ENCODE assay signal across 6 cellular contexts in the genomic region with DNA sequence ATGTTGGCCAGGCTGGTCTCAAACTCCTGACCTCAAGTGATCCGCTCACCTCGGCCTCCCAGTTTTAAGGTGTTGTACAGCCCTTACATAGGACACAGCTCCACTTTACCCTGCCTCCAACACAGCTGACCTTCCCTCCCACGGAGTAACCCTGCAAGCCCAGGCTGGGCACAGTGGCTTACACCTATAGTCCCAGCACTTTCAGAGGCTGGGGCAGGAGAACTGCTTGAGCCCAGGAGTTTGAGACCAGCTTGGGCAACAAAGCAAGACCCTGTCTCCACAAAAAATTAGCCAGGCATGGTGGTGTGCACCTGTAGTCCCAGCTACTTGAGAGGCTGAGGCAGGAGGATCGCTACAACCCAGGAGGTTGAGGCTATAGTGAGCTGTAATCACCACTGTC. TPM values are rescaled to one million over a fixed set of nuclear protein-coding genes. Genes with fewer than 3 reads are reported as not detected.
DNase-seq lines count a peak whose midpoint lies in the region; ATAC-seq and TF ChIP-seq lines count a peak whose summit lies in the region.
"Not testable (repeated sequence)": the region's sequence is repeated elsewhere in the genome, so short reads cannot be mapped to it uniquely, and the experiment has no call there.

No MANE protein-coding gene starts in this region.

- not testable (repeated sequence) for TF ChIP-seq CTCF in transverse colon (IDR thresholded peaks at IDR 0.05)

- H3K27me3 Mint-ChIP-seq in CD8-positive, alpha-beta memory T cell; activated CD4-positive, alpha-beta memory T cell treated with anti-CD3 and anti-CD28 coated beads for 36 hours; activated naive CD8-positive, alpha-beta T cell; effector memory CD8-positive, alpha-beta T cell; natural killer cell treated with Interleukin-12 subunit alpha and Interleukin-12 subunit beta and Interleukin-15 and Interleukin-18, amount 100 ng/mL, for 72 hours: not testable (repeated sequence)

- peak overlapping the region in 7 of 8 donors; percentile 61 to 90 (median 86) for H3K27ac Mint-ChIP-seq in CD8-positive, alpha-beta memory T cell
- peak overlapping the region; percentile 82 for H3K27ac Mint-ChIP-seq in activated CD4-positive, alpha-beta memory T cell treated with anti-CD3 and anti-CD28 coated beads for 36 hours
- peak overlapping the region; percentile 72 for H3K27ac Mint-ChIP-seq in activated naive CD8-positive, alpha-beta T cell
- H3K27ac Mint-ChIP-seq in effector memory CD8-positive, alpha-beta T cell, result peak overlapping the region; percentile 81
- peak overlapping the region; percentile 82 to 91 for H3K27ac Mint-ChIP-seq in natural killer cell treated with Interleukin-12 subunit alpha and Interleukin-12 subunit beta and Interleukin-15 and Interleukin-18, amount 100 ng/mL, for 72 hours

- not testable (repeated sequence) for H3K36me3 ChIP-seq in CD8-positive, alpha-beta memory T cell (ENCODE audit: insufficient read depth, low read length); transverse colon

- CTCF ChIA-PET in CD8-positive, alpha-beta memory T cell (lab: Charles Lee), result interaction anchor here (1.9 to 9.0 kb wide), 3 partner anchors 34 to 54 kb away, joined by 12 to 156 read pairs (median 13); partner anchors contain the start of gene PPM1M
- CTCF ChIA-PET in activated CD4-positive, alpha-beta memory T cell treated with anti-CD3 and anti-CD28 coated beads for 36 hours (lab: Charles Lee), result interaction anchor here (0.7 to 12.1 kb wide), 7 partner anchors 13 to 199 kb away, joined by 3 to 148 read pairs (median 7); partner anchors contain the start of gene TWF2

- H3K4me1 ChIP-seq in CD8-positive, alpha-beta memory T cell (ENCODE audit: insufficient read depth, low read length), result peaks cover 59% of the 10 kb centered on the region
- peaks cover 19 to 72% (median 33%) of the 10 kb centered on the region in 4 donors for H3K4me1 ChIP-seq in transverse colon

- H3K27me3 ChIP-seq in CD8-positive, alpha-beta memory T cell (ENCODE audit: insufficient read depth, low read length, poor library complexity, severe bottlenecking); transverse colon: not testable (repeated sequence)

- H3K36me3 Mint-ChIP-seq in CD8-positive, alpha-beta memory T cell, result peaks cover 0 to 13% (median 3%) of the 10 kb centered on the region in 3 donors
- peaks cover 10% of the 10 kb centered on the region for H3K36me3 Mint-ChIP-seq in activated CD4-positive, alpha-beta memory T cell treated with anti-CD3 and anti-CD28 coated beads for 36 hours
- not testable (repeated sequence) for H3K36me3 Mint-ChIP-seq in activated naive CD8-positive, alpha-beta T cell; natural killer cell treated with Interleukin-12 subunit alpha and Interleukin-12 subunit beta and Interleukin-15 and Interleukin-18, amount 100 ng/mL, for 72 hours
- H3K36me3 Mint-ChIP-seq in effector memory CD8-positive, alpha-beta T cell (ENCODE audit: insufficient read depth), result peaks cover 20% of the 10 kb centered on the region

- POLR2A ChIA-PET in CD8-positive, alpha-beta memory T cell (lab: Charles Lee), result interaction anchor here (0.9 to 1.7 kb wide), 3 partner anchors 31 to 62 kb away, joined by 3 to 7 read pairs (median 5); no protein-coding TSS in a partner anchor
- POLR2A ChIA-PET in activated CD4-positive, alpha-beta memory T cell treated with anti-CD3 and anti-CD28 coated beads for 36 hours (lab: Charles Lee), result interaction anchor here (1.0 to 1.9 kb wide), 4 partner anchors 12 to 53 kb away, joined by 4 to 7 read pairs (median 6); partner anchors contain the start of gene TWF2

- not testable (repeated sequence) for H3K4me3 ChIP-seq in CD8-positive, alpha-beta memory T cell (ENCODE audit: low read length); transverse colon

- not testable (repeated sequence) for TF ChIP-seq EP300 in transverse colon (IDR thresholded peaks at IDR 0.05; ENCODE audit: low read depth)

- WGBS in transverse colon (ENCODE audit: low coverage in 1 of 2), 2 donors, result 95% methylated on average over 4 of the region's 4 CpGs; no CpG with 5 or more reads in 1 of the 2 donors

- peak overlapping the region in 1 of 7 donors; percentile 35 for H3K4me3 Mint-ChIP-seq in CD8-positive, alpha-beta memory T cell
- H3K4me3 Mint-ChIP-seq in activated CD4-positive, alpha-beta memory T cell treated with anti-CD3 and anti-CD28 coated beads for 36 hours; activated naive CD8-positive, alpha-beta T cell; effector memory CD8-positive, alpha-beta T cell; natural killer cell treated with Interleukin-12 subunit alpha and Interleukin-12 subunit beta and Interleukin-15 and Interleukin-18, amount 100 ng/mL, for 72 hours: not testable (repeated sequence)

- not testable (repeated sequence) for ATAC-seq in effector memory CD8-positive, alpha-beta T cell (replicated peaks); natural killer cell treated with Interleukin-12 subunit alpha and Interleukin-12 subunit beta and Interleukin-15 and Interleukin-18, amount 100 ng/mL, for 72 hours

- H3K4me1 Mint-ChIP-seq in CD8-positive, alpha-beta memory T cell, result peaks cover 63 to 75% (median 68%) of the 10 kb centered on the region in 3 donors
- H3K4me1 Mint-ChIP-seq in activated CD4-positive, alpha-beta memory T cell treated with anti-CD3 and anti-CD28 coated beads for 36 hours (ENCODE audit: low read depth), result peaks cover 58% of the 10 kb centered on the region
- peaks cover 70% of the 10 kb centered on the region for H3K4me1 Mint-ChIP-seq in activated naive CD8-positive, alpha-beta T cell (ENCODE audit: low read depth)
- peaks cover 33 to 36% of the 10 kb centered on the region in 2 donors for H3K4me1 Mint-ChIP-seq in effector memory CD8-positive, alpha-beta T cell (ENCODE audit: low read depth in 2 of 2)
- H3K4me1 Mint-ChIP-seq in natural killer cell treated with Interleukin-12 subunit alpha and Interleukin-12 subunit beta and Interleukin-15 and Interleukin-18, amount 100 ng/mL, for 72 hours (ENCODE audit: low read depth in 2 of 2), result peaks cover 34 to 38% of the 10 kb centered on the region in 2 donors

- H3K27ac ChIP-seq in CD8-positive, alpha-beta memory T cell (ENCODE audit: low read depth, low read length), result not testable (repeated sequence)
- peak overlapping the region; percentile 67 to 76 (median 71) for H3K27ac ChIP-seq in transverse colon

- in situ Hi-C loops in transverse colon (cut with MboI; ENCODE audit: low pct_ligation_motif_present in 1 of 4, low pct_unique_long_range_greater_than_20kb in 1 of 4, low sequenced_read_pairs in 3 of 4), result loop anchor here in 1 of 4 donors (10.0 kb wide), 1 partner anchor 49 kb away; the partner anchor contains the start of gene TWF2

- intact Hi-C loops in activated CD4-positive, alpha-beta memory T cell treated with anti-CD3 and anti-CD28 coated beads for 36 hours (cut with micrococcal nuclease), result loop anchor here (10.0 kb wide), 1 partner anchor 251 kb away; the partner anchor contains the start of genes NT5DC2 and UQCC5
- intact Hi-C loops in transverse colon (cut with DNase I; ENCODE audit: low total_unique reads), result loop anchor here (10.0 kb wide), 1 partner anchor 1949 kb away; no protein-coding TSS in a partner anchor

- H3K9me3 Mint-ChIP-seq in CD8-positive, alpha-beta memory T cell; activated CD4-positive, alpha-beta memory T cell treated with anti-CD3 and anti-CD28 coated beads for 36 hours; activated naive CD8-positive, alpha-beta T cell (ENCODE audit: low read depth); effector memory CD8-positive, alpha-beta T cell; natural killer cell treated with Interleukin-12 subunit alpha and Interleukin-12 subunit beta and Interleukin-15 and Interleukin-18, amount 100 ng/mL, for 72 hours: not testable (repeated sequence)

- not testable (repeated sequence) for DNase-seq in CD8-positive, alpha-beta memory T cell; activated CD4-positive, alpha-beta memory T cell treated with anti-CD3 and anti-CD28 coated beads for 36 hours; effector memory CD8-positive, alpha-beta T cell; natural killer cell treated with Interleukin-12 subunit alpha and Interleukin-12 subunit beta and Interleukin-15 and Interleukin-18, amount 100 ng/mL, for 72 hours (ENCODE audit: low spot score); transverse colon

- TF ChIP-seq POLR2A in transverse colon (IDR thresholded peaks at IDR 0.05), result not testable (repeated sequence)

- not testable (repeated sequence) for H3K9me3 ChIP-seq in CD8-positive, alpha-beta memory T cell (ENCODE audit: low read length); transverse colon

RNA-seq across cellular contexts. Expression of gene GLYCTK, which starts 3.6 kb away (rescaled TPM):
- total RNA-seq in CD8-positive, alpha-beta memory T cell, result 10 to 100 TPM; 21.2 to 21.4 TPM
- polyA plus RNA-seq in CD8-positive, alpha-beta memory T cell, result 9.7 TPM
- total RNA-seq in activated CD4-positive, alpha-beta memory T cell treated with anti-CD3 and anti-CD28 coated beads for 36 hours, result 10 to 100 TPM; 21.9 to 23.1 TPM
- total RNA-seq in natural killer cell treated with Interleukin-12 subunit alpha and Interleukin-12 subunit beta and Interleukin-15 and Interleukin-18, amount 100 ng/mL, for 72 hours, result 10 to 100 TPM; 26.0 to 34.2 TPM
- 100 to 1,000 TPM in 1 of 4 donors, 10 to 100 TPM in 3; 43.7 to 118 (median 73.7) TPM for total RNA-seq in transverse colon

RNA-seq across cellular contexts. Expression of gene WDR82, which starts 5.6 kb away (rescaled TPM):
- total RNA-seq in CD8-positive, alpha-beta memory T cell, result 100 to 1,000 TPM; 133 to 140 TPM
- 133 TPM for polyA plus RNA-seq in CD8-positive, alpha-beta memory T cell
- total RNA-seq in activated CD4-positive, alpha-beta memory T cell treated with anti-CD3 and anti-CD28 coated beads for 36 hours, result 100 to 1,000 TPM; 110 to 111 TPM
- total RNA-seq in natural killer cell treated with Interleukin-12 subunit alpha and Interleukin-12 subunit beta and Interleukin-15 and Interleukin-18, amount 100 ng/mL, for 72 hours, result 10 to 100 TPM; 82.8 to 87.4 TPM
- 10 to 100 TPM; 14.6 to 44.9 (median 40.8) TPM for total RNA-seq in transverse colon

RNA-seq across cellular contexts. Expression of gene DNAH1, which starts 32.1 kb away (rescaled TPM):
- total RNA-seq in CD8-positive, alpha-beta memory T cell, result 1 to 10 TPM; 7.0 TPM
- polyA plus RNA-seq in CD8-positive, alpha-beta memory T cell, result 1.0 TPM
- 10 to 100 TPM; 13.2 to 13.5 TPM for total RNA-seq in activated CD4-positive, alpha-beta memory T cell treated with anti-CD3 and anti-CD28 coated beads for 36 hours
- total RNA-seq in natural killer cell treated with Interleukin-12 subunit alpha and Interleukin-12 subunit beta and Interleukin-15 and Interleukin-18, amount 100 ng/mL, for 72 hours, result 10 to 100 TPM; 24.3 to 35.4 TPM
- 100 to 1,000 TPM in 1 of 4 donors, 10 to 100 TPM in 3; 17.6 to 102 (median 26.3) TPM for total RNA-seq in transverse colon

RNA-seq across cellular contexts. Expression of gene PPM1M, which starts 38.5 kb away (rescaled TPM):
- total RNA-seq in CD8-positive, alpha-beta memory T cell, result 10 to 100 TPM; 56.6 to 60.8 TPM
- 81.8 TPM for polyA plus RNA-seq in CD8-positive, alpha-beta memory T cell
- total RNA-seq in activated CD4-positive, alpha-beta memory T cell treated with anti-CD3 and anti-CD28 coated beads for 36 hours, result 100 to 1,000 TPM; 111 TPM
- 10 to 100 TPM; 45.7 to 47.7 TPM for total RNA-seq in natural killer cell treated with Interleukin-12 subunit alpha and Interleukin-12 subunit beta and Interleukin-15 and Interleukin-18, amount 100 ng/mL, for 72 hours
- 1 to 10 TPM; 2.0 to 8.4 (median 6.2) TPM for total RNA-seq in transverse colon

RNA-seq across cellular contexts. Expression of gene TWF2, which starts 45.1 kb away (rescaled TPM):
- total RNA-seq in CD8-positive, alpha-beta memory T cell, result 100 to 1,000 TPM in 1 of 2 experiments, 10 to 100 TPM in 1; 98.2 to 101 TPM
- polyA plus RNA-seq in CD8-positive, alpha-beta memory T cell, result 138 TPM
- total RNA-seq in activated CD4-positive, alpha-beta memory T cell treated with anti-CD3 and anti-CD28 coated beads for 36 hours, result 100 to 1,000 TPM; 114 to 118 TPM
- total RNA-seq in natural killer cell treated with Interleukin-12 subunit alpha and Interleukin-12 subunit beta and Interleukin-15 and Interleukin-18, amount 100 ng/mL, for 72 hours, result 100 to 1,000 TPM in 1 of 2 donors, 10 to 100 TPM in 1; 90.3 to 117 TPM
- 10 to 100 TPM; 29.9 to 82.7 (median 61.0) TPM for total RNA-seq in transverse colon
